ENCODE assay signal across 9 cellular contexts in genomic region chr9:119375892-119376291, GRCh38. TPM values are rescaled to one million over a fixed set of nuclear protein-coding genes. Genes with fewer than 3 reads are reported as not detected.
DNase-seq lines count a peak whose midpoint lies in the region; ATAC-seq and TF ChIP-seq lines count a peak whose summit lies in the region.
"Had no signal": no experiment of that assay in that cellular context is flagged by ENCODE, and none has a peak within 500 bp of the region (broad histone marks: within the 10 kb centered on the region; RNA-seq: fewer than 3 reads in every experiment).

No MANE protein-coding gene starts in this region.

- H3K27me3 ChIP-seq in HAP-1 (ENCODE audit: low read depth) (no peaks in the 10 kb centered on the region), hepatocyte (peaks cover 21% of the 10 kb centered on the region)
- H3K27me3 ChIP-seq: cardiac muscle cell had no signal

- DNase-seq in COLO668 (lab: John Stamatoyannopoulos, UW; ENCODE audit: unreplicated experiment) (peak; percentile 51), HAP-1 (ENCODE audit: low spot score in 2 of 2) (peak; percentile 32 to 52), OCI-M1 (lab: John Stamatoyannopoulos, UW) (peak; percentile 33), hepatocyte (ENCODE audit: low spot score) (peak; percentile 67), OCI-M2 (lab: John Stamatoyannopoulos, UW; ENCODE audit: unreplicated experiment) (no peak)
- no peak for DNase-seq in stimulated activated effector memory CD8-positive, alpha-beta T cell treated with anti-CD3 and anti-CD28 coated beads, Interleukin-12 subunit alpha, Interleukin-12 subunit beta, amount 100 ng/mL, for 72 hours (ENCODE audit: low spot score in 2 of 2)

- no peaks in the 10 kb centered on the region for H3K79me2 ChIP-seq in hepatocyte

- H3K27ac Mint-ChIP-seq in stimulated activated effector memory CD8-positive, alpha-beta T cell treated with anti-CD3 and anti-CD28 coated beads, Interleukin-12 subunit alpha, Interleukin-12 subunit beta, amount 100 ng/mL, for 72 hours = no peak overlapping the region

- peak; percentile 44 for TF ChIP-seq CTCF in hepatocyte (IDR thresholded peaks at IDR 0.05; ENCODE audit: poor library complexity)

- no peaks in the 10 kb centered on the region for H4K20me1 ChIP-seq in hepatocyte (ENCODE audit: insufficient read depth, poor library complexity, severe bottlenecking)

- no peaks in the 10 kb centered on the region for H3K36me3 ChIP-seq in HAP-1 (replicated peaks)
- H3K36me3 ChIP-seq in hepatocyte (replicated peaks; ENCODE audit: insufficient read depth, low read depth) = no peaks in the 10 kb centered on the region
- H3K36me3 ChIP-seq: cardiac muscle cell had no signal

- no peak overlapping the region for H2AFZ ChIP-seq in hepatocyte

- no peaks in the 10 kb centered on the region for H3K4me1 ChIP-seq in HAP-1
- H3K4me1 ChIP-seq in hepatocyte (ENCODE audit: insufficient read depth) = no peaks in the 10 kb centered on the region

- in situ Hi-C loops in HAP-1 (cut with MboI; ENCODE audit: low sequenced_read_pairs) = no loop called here

- 26% methylated on average over 3 of the region's 3 CpGs for WGBS in hepatocyte (ENCODE audit: low lambda C conversion rate, missing lambda C conversion rate)

- no peak overlapping the region for H3K4me3 Mint-ChIP-seq in stimulated activated effector memory CD8-positive, alpha-beta T cell treated with anti-CD3 and anti-CD28 coated beads, Interleukin-12 subunit alpha, Interleukin-12 subunit beta, amount 100 ng/mL, for 72 hours

- no peaks in the 10 kb centered on the region for H3K36me3 Mint-ChIP-seq in stimulated activated effector memory CD8-positive, alpha-beta T cell treated with anti-CD3 and anti-CD28 coated beads, Interleukin-12 subunit alpha, Interleukin-12 subunit beta, amount 100 ng/mL, for 72 hours

- no peak overlapping the region for H3K4me2 ChIP-seq in hepatocyte

- no peaks in the 10 kb centered on the region for H3K9me2 ChIP-seq in hepatocyte (replicated peaks; ENCODE audit: insufficient read depth)

- no peak overlapping the region for H3K4me3 ChIP-seq in HAP-1
- no peak overlapping the region for H3K4me3 ChIP-seq in hepatocyte
- H3K4me3 ChIP-seq: cardiac muscle cell had no signal

- no peaks in the 10 kb centered on the region for H3K9me3 ChIP-seq in HAP-1
- no peaks in the 10 kb centered on the region for H3K9me3 ChIP-seq in hepatocyte (ENCODE audit: low read depth)

- H3K27ac ChIP-seq in hepatocyte = no peak overlapping the region
- H3K27ac ChIP-seq: cardiac muscle cell had no signal

- peaks cover 15% of the 10 kb centered on the region for H3K9me3 Mint-ChIP-seq in stimulated activated effector memory CD8-positive, alpha-beta T cell treated with anti-CD3 and anti-CD28 coated beads, Interleukin-12 subunit alpha, Interleukin-12 subunit beta, amount 100 ng/mL, for 72 hours

- ATAC-seq in GM19328 (IDR thresholded peaks at IDR 0.05; ENCODE audit: unreplicated experiment) = no peak
- no peak for ATAC-seq in HG03565 (IDR thresholded peaks at IDR 0.05; ENCODE audit: unreplicated experiment)
- ATAC-seq in stimulated activated effector memory CD8-positive, alpha-beta T cell treated with anti-CD3 and anti-CD28 coated beads, Interleukin-12 subunit alpha, Interleukin-12 subunit beta, amount 100 ng/mL, for 72 hours = no peak

- no peaks in the 10 kb centered on the region for H3K4me1 Mint-ChIP-seq in stimulated activated effector memory CD8-positive, alpha-beta T cell treated with anti-CD3 and anti-CD28 coated beads, Interleukin-12 subunit alpha, Interleukin-12 subunit beta, amount 100 ng/mL, for 72 hours

RNA-seq across cellular contexts. Expression of gene BRINP1, which starts 6.7 kb away (rescaled TPM):
- total RNA-seq in hepatocyte = 1.2 and 1.3 TPM in 2 replicates
- 0.64 and 1.8 TPM in 2 replicates for polyA plus RNA-seq in hepatocyte

Comparison
In these comparisons a context has a peak if more than half of its experiments do, and no peak if none do; other contexts are left out.
1. DNase-seq: peak in COLO668 (single experiment), HAP-1 (2 of 2), OCI-M1 (single experiment) and hepatocyte (single experiment); none in OCI-M2 (single experiment) and stimulated activated effector memory CD8-positive, alpha-beta T cell treated with anti-CD3 and anti-CD28 coated beads, Interleukin-12 subunit alpha, Interleukin-12 subunit beta, amount 100 ng/mL, for 72 hours (0 of 2).